Comparison of ENCODE assay signal across 22 cellular contexts in genomic region chr17:14947671-14948070, GRCh38.
DNase-seq lines count a peak whose midpoint lies in the region; ATAC-seq, FAIRE-seq and TF ChIP-seq lines count a peak whose summit lies in the region.
"Had no signal": no experiment of that assay in that cellular context is flagged by ENCODE, and none has a peak within 500 bp of the region (broad histone marks: within the 10 kb centered on the region; RNA-seq: fewer than 3 reads in every experiment).

No MANE protein-coding gene starts in this region.

- TF ChIP-seq CTCF in IMR-90 (conservative IDR thresholded peaks at IDR 0.05; ENCODE audit: low read depth, low read length) = no peak
- no peak for TF ChIP-seq CTCF in adrenal gland (IDR thresholded peaks at IDR 0.05)

- H3K4me3 ChIP-seq in IMR-90 (ENCODE audit: insufficient read depth, low read depth, low read length) = no peak overlapping the region
- no peak overlapping the region for H3K4me3 ChIP-seq in adrenal gland
- H3K4me3 ChIP-seq: BLaER1 treated with 17β-estradiol and CSF1 and Interleukin-3, amounts not matched to agents 10 nM and 100 nM had no signal

- dilution Hi-C loops in IMR-90 (cut with HindIII; ENCODE audit: low sequenced_read_pairs, unreplicated experiment) = no loop called here

- no peak overlapping the region for H2AK5ac ChIP-seq in IMR-90 (ENCODE audit: low read depth, low read length)

- no peak overlapping the region for H2AK9ac ChIP-seq in IMR-90 (replicated peaks; ENCODE audit: low read depth, low read length, poor library complexity)

- BruUV-seq in IMR-90 (replicated peaks; lab: Mats Ljungman, UMichigan) = no TSS peak

- H3K27ac ChIP-seq in IMR-90 (ENCODE audit: insufficient read depth, low read length) = no peak overlapping the region
- H3K27ac ChIP-seq in adrenal gland = no peak overlapping the region
- H3K27ac ChIP-seq: BLaER1 treated with 17β-estradiol and CSF1 and Interleukin-3, amounts not matched to agents 10 nM and 100 nM; C4-2B had no signal

- H3K4ac ChIP-seq in IMR-90 (ENCODE audit: low read depth, low read length) = no peak overlapping the region

- no peaks in the 10 kb centered on the region for H4K20me1 ChIP-seq in IMR-90 (ENCODE audit: insufficient read depth, low read length)
- H4K20me1 ChIP-seq: BLaER1 treated with 17β-estradiol and CSF1 and Interleukin-3, amounts not matched to agents 10 nM and 100 nM had no signal

- H4K91ac ChIP-seq in IMR-90 (ENCODE audit: insufficient read depth, low read depth, low read length) = no peak overlapping the region

- H2BK20ac ChIP-seq in IMR-90 (ENCODE audit: low read depth, low read length) = no peak overlapping the region

- H3K36me3 ChIP-seq in IMR-90 (ENCODE audit: control insufficient read depth, insufficient read depth, low read length) (no peaks in the 10 kb centered on the region), adrenal gland (replicated peaks in 1 of 2) (no peaks in the 10 kb centered on the region)
- H3K36me3 ChIP-seq: BLaER1 treated with 17β-estradiol and CSF1 and Interleukin-3, amounts not matched to agents 10 nM and 100 nM had no signal

- no peaks in the 10 kb centered on the region for H3K79me1 ChIP-seq in IMR-90 (ENCODE audit: low read depth in 1 of 2, low read length in 2 of 2)

- TF ChIP-seq RAD21 in IMR-90 (IDR thresholded peaks at IDR 0.05; ENCODE audit: low read length) = no peak

- DNase-seq in HTR-8/SVneo (ENCODE audit: insufficient read length, low spot score) (no peak), IMR-90 (no peak), left lobe of liver (ENCODE audit: low spot score) (peak; percentile 58), adrenal gland (no peak), GM19240 (ENCODE audit: insufficient read length, low spot score) (no peak)
- DNase-seq in central memory CD4-positive, alpha-beta T cell = no peak
- DNase-seq: 8988T; ACHN; AML-193; Caco-2; Calu3; CD4-positive, alpha-beta T cell; CD8-positive, alpha-beta T cell; DMS79 treated with DMSO at 0.1 percent for 48 hours; GF-D8 had no signal

- no peaks in the 10 kb centered on the region for H3K9me3 ChIP-seq in IMR-90 (ENCODE audit: control insufficient read depth, insufficient read depth, low read length)
- no peaks in the 10 kb centered on the region for H3K9me3 ChIP-seq in adrenal gland (replicated peaks in 1 of 3)
- H3K9me3 ChIP-seq: BLaER1 treated with 17β-estradiol and CSF1 and Interleukin-3, amounts not matched to agents 10 nM and 100 nM; Caco-2 had no signal

- H3K56ac ChIP-seq in IMR-90 (ENCODE audit: extremely low read depth, insufficient read depth, low read length) = no peak overlapping the region

- no peaks in the 10 kb centered on the region for H3K9me1 ChIP-seq in IMR-90 (ENCODE audit: insufficient read depth, low read length)

- no peak for TF ChIP-seq POLR2A in IMR-90 (IDR thresholded peaks at IDR 0.05; ENCODE audit: low read depth, low read length)
- TF ChIP-seq POLR2A in adrenal gland (IDR thresholded peaks at IDR 0.05) = no peak

- no peak overlapping the region for H3K23ac ChIP-seq in IMR-90 (ENCODE audit: low read depth, low read length)

- H2BK15ac ChIP-seq in IMR-90 (ENCODE audit: low read depth, low read length) = no peak overlapping the region

- no peak overlapping the region for H2BK120ac ChIP-seq in IMR-90 (ENCODE audit: low read depth, low read length)

- H2AFZ ChIP-seq in IMR-90 (replicated peaks; ENCODE audit: low read length, poor library complexity) = peak overlapping the region; percentile 10

- ATAC-seq in IMR-90 (ENCODE audit: low read depth) = no peak
- ATAC-seq in left lobe of liver = peak; percentile 94
- ATAC-seq: CD8-positive, alpha-beta T cell had no signal

- FAIRE-seq in HTR-8/SVneo (lab: Jason Lieb, UNC) = peak; percentile 54
- FAIRE-seq: A204.1, D721Med, G401.6, GM12891, GM19239 had no signal

- CTCF ChIA-PET in IMR-90 (lab: Yijun Ruan, JAX) = no interaction called here

- no peaks in the 10 kb centered on the region for H3K4me1 ChIP-seq in IMR-90 (ENCODE audit: control insufficient read depth, insufficient read depth, low read length)
- no peaks in the 10 kb centered on the region for H3K4me1 ChIP-seq in adrenal gland (replicated peaks in 1 of 2)
- H3K4me1 ChIP-seq: Caco-2 had no signal

- in situ Hi-C loops in IMR-90 (cut with MboI; ENCODE audit: low sequenced_read_pairs) = no loop called here

- H4K8ac ChIP-seq in IMR-90 (ENCODE audit: low read depth in 2 of 2, low read length in 2 of 2) = no peak overlapping the region

- H3K9ac ChIP-seq in IMR-90 (ENCODE audit: low read depth, low read length) = no peak overlapping the region
- H3K9ac ChIP-seq: BLaER1 treated with 17β-estradiol and CSF1 and Interleukin-3, amounts not matched to agents 10 nM and 100 nM had no signal

- H2BK5ac ChIP-seq in IMR-90 (ENCODE audit: low read depth, low read length, poor library complexity, severe bottlenecking) = no peak overlapping the region

- peaks cover 17% of the 10 kb centered on the region for H3K27me3 ChIP-seq in IMR-90 (ENCODE audit: control insufficient read depth, insufficient read depth, low read length)
- no peaks in the 10 kb centered on the region for H3K27me3 ChIP-seq in adrenal gland
- H3K27me3 ChIP-seq: BLaER1 treated with 17β-estradiol and CSF1 and Interleukin-3, amounts not matched to agents 10 nM and 100 nM had no signal

- no peak overlapping the region for H3K4me2 ChIP-seq in IMR-90 (ENCODE audit: low read depth, low read length)
- H3K4me2 ChIP-seq: BLaER1 treated with 17β-estradiol and CSF1 and Interleukin-3, amounts not matched to agents 10 nM and 100 nM had no signal

- POLR2A ChIA-PET in IMR-90 (lab: Charles Lee; ENCODE audit: unreplicated experiment) = no interaction called here

- H4K5ac ChIP-seq in IMR-90 (ENCODE audit: low read depth, low read length) = no peak overlapping the region

- H3K18ac ChIP-seq in IMR-90 (ENCODE audit: low read depth, low read length) = no peak overlapping the region

- intact Hi-C loops in IMR-90 (cut with micrococcal nuclease) (no loop called here), adrenal gland (cut with DNase I) (no loop called here)

- no peak overlapping the region for H3K14ac ChIP-seq in IMR-90 (replicated peaks; ENCODE audit: low read depth, low read length)

- 100% methylated on average over 2 of the region's 2 CpGs; no CpG with 5 or more reads in 1 of the 2 experiments for WGBS in IMR-90 (ENCODE audit: extremely low coverage in 2 of 2, insufficient read length in 1 of 2), 2 experiments
- WGBS in adrenal gland, 4 donors = 75 to 98% (median 80%) methylated on average over 2 of the region's 2 CpGs

TF ChIP-seq in IMR-90, 13 proteins besides CTCF, POLR2A, EP300 and RAD21:
- no peak for TF ChIP-seq NFE2L2 (IDR thresholded peaks at IDR 0.05; ENCODE audit: low read depth, low read length)
- no peak for TF ChIP-seq BHLHE40 (IDR thresholded peaks at IDR 0.05; ENCODE audit: low read depth, low read length)
- no peak for TF ChIP-seq RCOR1 (IDR thresholded peaks at IDR 0.05; ENCODE audit: insufficient replicate concordance, low read length)
- no peak for TF ChIP-seq MAFK (IDR thresholded peaks at IDR 0.05; ENCODE audit: low read depth, low read length)
- TF ChIP-seq ELK1 (IDR thresholded peaks at IDR 0.05; ENCODE audit: borderline replicate concordance, low read depth, low read length) = no peak
- no peak for TF ChIP-seq RFX5 (IDR thresholded peaks at IDR 0.05; ENCODE audit: low read depth, low read length)
- no peak for TF ChIP-seq CHD1 (IDR thresholded peaks at IDR 0.05; ENCODE audit: low read depth, low read length)
- no peak for TF ChIP-seq SMC3 (IDR thresholded peaks at IDR 0.05; ENCODE audit: low read depth, low read length)
- no peak for TF ChIP-seq MAZ (IDR thresholded peaks at IDR 0.05; ENCODE audit: borderline replicate concordance, low read depth, low read length)
- no peak for TF ChIP-seq FOS (IDR thresholded peaks at IDR 0.05; ENCODE audit: low read depth, low read length)
- no peak for TF ChIP-seq CEBPB (IDR thresholded peaks at IDR 0.05; ENCODE audit: low read depth, low read length)
- TF ChIP-seq MXI1 (IDR thresholded peaks at IDR 0.05; ENCODE audit: borderline replicate concordance, low read depth, low read length) = no peak
- no peak for TF ChIP-seq USF2 (IDR thresholded peaks at IDR 0.05; ENCODE audit: low read depth, low read length)
